In genomic region chr2:20578895-20579825, GRCh38 we compare ENCODE assay signal across 8 cellular contexts.
DNase-seq lines count a peak whose midpoint lies in the region; ATAC-seq and TF ChIP-seq lines count a peak whose summit lies in the region.

No MANE protein-coding gene starts in this region.

- WGBS in psoas muscle, 3 donors, result 6 to 13% (median 12%) methylated on average over 15 of the region's 15 CpGs

- H3K4me1 ChIP-seq in cardiac muscle cell (ENCODE audit: low read depth) (peaks cover 4% of the 10 kb centered on the region), psoas muscle (peaks cover 32% of the 10 kb centered on the region)

- H3K27ac ChIP-seq in cardiac muscle cell (no peak overlapping the region), psoas muscle (peak overlapping the region; percentile 84)

- TF ChIP-seq CTCF in cardiac muscle cell (IDR thresholded peaks at IDR 0.05; ENCODE audit: low read depth, low read length) (no peak), psoas muscle (IDR thresholded peaks at IDR 0.05) (no peak)

- intact Hi-C loops in psoas muscle (cut with DNase I), result loop anchor here in 1 of 2 donors (2.0 kb wide), 1 partner anchor 26 kb away; no protein-coding TSS in a partner anchor

- no peaks in the 10 kb centered on the region for H3K36me3 Mint-ChIP-seq in activated T-helper 17 cell treated with anti-CD3 and anti-CD28 coated beads, Interleukin-2, amount 50 U/mL, for 72 hours (ENCODE audit: low read depth)

- no peak overlapping the region for H3K4me3 ChIP-seq in cardiac muscle cell
- peak overlapping the region; percentile 13 for H3K4me3 ChIP-seq in psoas muscle

- ATAC-seq in GM19468 (IDR thresholded peaks at IDR 0.05; ENCODE audit: extremely low read depth, unreplicated experiment) (peak; percentile 68), HG03469 (IDR thresholded peaks at IDR 0.05; ENCODE audit: unreplicated experiment) (peak; percentile 40), psoas muscle (peak; percentile 95 to 96 (median 96))
- no peak for ATAC-seq in activated T-helper 17 cell treated with anti-CD3 and anti-CD28 coated beads, Interleukin-2, amount 50 U/mL, for 72 hours (replicated peaks)

- H3K27me3 ChIP-seq in cardiac muscle cell, result no peaks in the 10 kb centered on the region
- H3K27me3 ChIP-seq in psoas muscle (ENCODE audit: insufficient read depth in 3 of 3, low read length in 2 of 3), result no peaks in the 10 kb centered on the region

- no peaks in the 10 kb centered on the region for H3K27me3 Mint-ChIP-seq in activated T-helper 17 cell treated with anti-CD3 and anti-CD28 coated beads, Interleukin-2, amount 50 U/mL, for 72 hours

- H3K27ac Mint-ChIP-seq in activated T-helper 17 cell treated with anti-CD3 and anti-CD28 coated beads, Interleukin-2, amount 50 U/mL, for 72 hours, result peak overlapping the region; percentile 80

- no peaks in the 10 kb centered on the region for H3K9me3 Mint-ChIP-seq in activated T-helper 17 cell treated with anti-CD3 and anti-CD28 coated beads, Interleukin-2, amount 50 U/mL, for 72 hours

- DNase-seq in CD1c-positive myeloid dendritic cell (ENCODE audit: extremely low spot score), result peak; percentile 12
- peak; percentile 21 to 97 for DNase-seq in cardiac muscle cell (ENCODE audit: low read depth in 1 of 2, low spot score in 1 of 2)
- peak; percentile 82 to 88 for DNase-seq in psoas muscle
- no peak for DNase-seq in NCI-H1105 treated with DMSO at 0.1 percent for 48 hours (lab: John Stamatoyannopoulos, UW)
- no peak for DNase-seq in activated CD4-positive, CD25-positive, alpha-beta regulatory T cell (lab: John Stamatoyannopoulos, UW)

- H3K9me3 ChIP-seq in cardiac muscle cell (ENCODE audit: low read depth), result no peaks in the 10 kb centered on the region
- H3K9me3 ChIP-seq in psoas muscle, result peaks cover 9% of the 10 kb centered on the region

- H3K4me3 Mint-ChIP-seq in activated T-helper 17 cell treated with anti-CD3 and anti-CD28 coated beads, Interleukin-2, amount 50 U/mL, for 72 hours, result no peak overlapping the region

- H3K4me1 Mint-ChIP-seq in activated T-helper 17 cell treated with anti-CD3 and anti-CD28 coated beads, Interleukin-2, amount 50 U/mL, for 72 hours, result peaks cover 22% of the 10 kb centered on the region

- H3K36me3 ChIP-seq in cardiac muscle cell (no peaks in the 10 kb centered on the region), psoas muscle (ENCODE audit: insufficient read depth in 1 of 2, low read depth in 1 of 2) (no peaks in the 10 kb centered on the region)

Comparison
In these comparisons a context has a peak if more than half of its experiments do, and no peak if none do; other contexts are left out.
1. DNase-seq: peak in CD1c-positive myeloid dendritic cell (single experiment), cardiac muscle cell (2 of 2) and psoas muscle (2 of 2); none in NCI-H1105 treated with DMSO at 0.1 percent for 48 hours (single experiment) and activated CD4-positive, CD25-positive, alpha-beta regulatory T cell (0 of 4).